25 cellular contexts compared by ENCODE assay signal in genomic region chr22:32964411-32965057, GRCh38.
"Had no signal": no experiment of that assay in that cellular context is flagged by ENCODE, and none has a peak within 500 bp of the region (broad histone marks: within the 10 kb centered on the region; RNA-seq: fewer than 3 reads in every experiment).

No MANE protein-coding gene starts in this region.

- H3K27ac ChIP-seq: gastroesophageal sphincter, left lung, prostate gland, stomach, suprapubic skin, transverse colon, VCaP had no signal

- H3K9me3 ChIP-seq: gastroesophageal sphincter, left lung, prostate gland, stomach, suprapubic skin, transverse colon had no signal

- H3K4me1 ChIP-seq: prostate gland, transverse colon had no signal

- H3K36me3 ChIP-seq: gastroesophageal sphincter, left lung, prostate gland, stomach, suprapubic skin, transverse colon had no signal

- H3K4me3 ChIP-seq: gastroesophageal sphincter, left lung, prostate gland, stomach, suprapubic skin, transverse colon had no signal

- H3K27me3 ChIP-seq: gastroesophageal sphincter, left lung, suprapubic skin, transverse colon had no signal

- FAIRE-seq: endometrium, kidney, urothelium cell line had no signal

- ATAC-seq: activated CD4-positive, CD25-positive, alpha-beta regulatory T cell treated with anti-CD3 and anti-CD28 coated beads, Interleukin-2, amount 50 U/mL, for 24 hours; activated naive CD8-positive, alpha-beta T cell treated with anti-CD3 and anti-CD28 coated beads, Interleukin-2, amount 50 U/mL, for 24 hours; gastroesophageal sphincter; left lung; stimulated activated effector memory CD8-positive, alpha-beta T cell treated with anti-CD3 and anti-CD28 coated beads, Interleukin-12 subunit alpha, Interleukin-12 subunit beta, amount 100 ng/mL, for 72 hours; T-cell had no signal

- DNase-seq: activated CD4-positive, alpha-beta memory T cell treated with anti-CD3 and anti-CD28 coated beads, Interleukin-2, amount 10 ng/mL, durations not matched to agents 7 days and 5 days; activated CD4-positive, alpha-beta T cell treated with anti-CD3 and anti-CD28 coated beads, Interleukin-2, amount 10 ng/mL, durations not matched to agents 24 days and 14 days; activated effector memory CD4-positive, alpha-beta T cell treated with anti-CD3 and anti-CD28 coated beads, Interleukin-2, amount 50 U/mL, for 16 hours; activated naive CD4-positive, alpha-beta T cell treated with anti-CD3 and anti-CD28 coated beads, Interleukin-2, amount 50 U/mL, for 16 hours; activated naive CD8-positive, alpha-beta T cell treated with anti-CD3 and anti-CD28 coated beads, Interleukin-2, amount 50 U/mL, for 24 hours; activated T-cell treated with anti-CD3 and anti-CD28 coated beads for 4 hours; effector CD4-positive, alpha-beta T cell; head of caudate nucleus; kidney; left lung; midbrain; natural killer cell; right cardiac atrium; stimulated activated CD4-positive, alpha-beta T cell treated with anti-CD3 and anti-CD28 coated beads, Interleukin-2, amount 100 ng/mL, for 24 hours; stomach; T-cell; transverse colon had no signal
